In genomic region chr15:35481992-35482391, GRCh38 we compare ENCODE assay signal across 10 cellular contexts.
DNase-seq lines count a peak whose midpoint lies in the region; ATAC-seq and TF ChIP-seq lines count a peak whose summit lies in the region.
"Had no signal": no experiment of that assay in that cellular context is flagged by ENCODE, and none has a peak within 500 bp of the region (broad histone marks: within the 10 kb centered on the region; RNA-seq: fewer than 3 reads in every experiment).

No MANE protein-coding gene starts in this region.

- no peak overlapping the region for H3K27ac ChIP-seq in tibial artery
- H3K27ac ChIP-seq: VCaP had no signal

- TF ChIP-seq CTCF in Calu3 (IDR thresholded peaks at IDR 0.05; ENCODE audit: unreplicated experiment) (no peak), LNCaP clone FGC (IDR thresholded peaks at IDR 0.05; ENCODE audit: control insufficient read depth, extremely low read depth, insufficient read depth) (no peak), cardiac fibroblast (IDR thresholded peaks at IDR 0.05; ENCODE audit: low read depth, low read length) (no peak), mucosa of descending colon (IDR thresholded peaks at IDR 0.05) (no peak), glutamatergic neuron (IDR thresholded peaks at IDR 0.05; ENCODE audit: partially characterized antibody, unreplicated experiment) (no peak), tibial artery (IDR thresholded peaks at IDR 0.05) (no peak)

- H3K4me1 ChIP-seq in mucosa of descending colon (ENCODE audit: low read depth) (no peaks in the 10 kb centered on the region), tibial artery (peaks cover 0 to 29% (median 3%) of the 10 kb centered on the region in 4 donors)

- no peaks in the 10 kb centered on the region for H3K36me3 Mint-ChIP-seq in Calu3 (ENCODE audit: insufficient read depth, unreplicated experiment)
- peaks cover 11% of the 10 kb centered on the region for H3K36me3 Mint-ChIP-seq in glutamatergic neuron (ENCODE audit: unreplicated experiment)

- H3K36me3 ChIP-seq in mucosa of descending colon (ENCODE audit: low read depth) (no peaks in the 10 kb centered on the region), tibial artery (peaks cover 0 to 8% (median 8%) of the 10 kb centered on the region in 3 donors)

- no TSS peak for BruUV-seq in Calu3 (replicated peaks; lab: Mats Ljungman, UMichigan)

- H3K4me1 Mint-ChIP-seq in Calu3 (ENCODE audit: low read depth, unreplicated experiment): no peaks in the 10 kb centered on the region
- peaks cover 7% of the 10 kb centered on the region for H3K4me1 Mint-ChIP-seq in glutamatergic neuron (ENCODE audit: low read depth, unreplicated experiment)

- peaks cover 10% of the 10 kb centered on the region for H3K9me3 ChIP-seq in mucosa of descending colon
- H3K9me3 ChIP-seq in tibial artery: peaks cover 0 to 2% (median 0%) of the 10 kb centered on the region in 3 donors

- H3K4me3 Mint-ChIP-seq in Calu3 (ENCODE audit: low read depth, unreplicated experiment): no peak overlapping the region
- no peak overlapping the region for H3K4me3 Mint-ChIP-seq in glutamatergic neuron (ENCODE audit: unreplicated experiment)

- H3K27ac Mint-ChIP-seq in Calu3 (ENCODE audit: unreplicated experiment): no peak overlapping the region
- H3K27ac Mint-ChIP-seq in glutamatergic neuron (ENCODE audit: unreplicated experiment): no peak overlapping the region

- H3K27me3 Mint-ChIP-seq in Calu3 (ENCODE audit: unreplicated experiment) (no peaks in the 10 kb centered on the region), glutamatergic neuron (ENCODE audit: unreplicated experiment) (peaks cover 4% of the 10 kb centered on the region)

- peak; percentile 81 for ATAC-seq in mucosa of descending colon
- ATAC-seq in GM19455 (IDR thresholded peaks at IDR 0.05; ENCODE audit: unreplicated experiment): no peak

- no peak overlapping the region for H3K4me3 ChIP-seq in LNCaP clone FGC (ENCODE audit: low read depth, low read length)
- no peak overlapping the region for H3K4me3 ChIP-seq in cardiac fibroblast (replicated peaks in 1 of 2; ENCODE audit: low read depth in 2 of 2, low read length in 2 of 2)
- no peak overlapping the region for H3K4me3 ChIP-seq in mucosa of descending colon
- no peak overlapping the region for H3K4me3 ChIP-seq in tibial artery

- intact Hi-C loops in Calu3 (cut with micrococcal nuclease; ENCODE audit: unreplicated experiment) (no loop called here), mucosa of descending colon (cut with DNase I, micrococcal nuclease) (no loop called here), tibial artery (cut with DNase I; ENCODE audit: low total_unique reads) (no loop called here)

- CTCF ChIA-PET in Calu3 (lab: Charles Lee): no interaction called here

- no peaks in the 10 kb centered on the region for H3K27me3 ChIP-seq in tibial artery

- H3K9me3 Mint-ChIP-seq in Calu3 (ENCODE audit: low read depth, unreplicated experiment) (peaks cover 2% of the 10 kb centered on the region), glutamatergic neuron (ENCODE audit: unreplicated experiment) (peaks cover 10% of the 10 kb centered on the region)

- peak; percentile 17 for DNase-seq in Calu3
- peak; percentile 79 for DNase-seq in LNCaP clone FGC (ENCODE audit: low read depth)
- DNase-seq in cardiac fibroblast (ENCODE audit: low read depth in 2 of 2): peak; percentile 51 to 68
- DNase-seq in mucosa of descending colon: no peak
- no peak for DNase-seq in GOT3 (lab: John Stamatoyannopoulos, UW)
- no peak for DNase-seq in glutamatergic neuron
- DNase-seq in tibial artery: no peak
- DNase-seq: NCI-H1930 had no signal

Comparison
In these comparisons a context has a peak if more than half of its experiments do, and no peak if none do; other contexts are left out.
1. DNase-seq: peak in Calu3 (single experiment), LNCaP clone FGC (single experiment) and cardiac fibroblast (2 of 2); none in mucosa of descending colon (0 of 3), GOT3 (single experiment), glutamatergic neuron (single experiment) and tibial artery (0 of 2).